8 cellular contexts compared by ENCODE assay signal in the genomic region with DNA sequence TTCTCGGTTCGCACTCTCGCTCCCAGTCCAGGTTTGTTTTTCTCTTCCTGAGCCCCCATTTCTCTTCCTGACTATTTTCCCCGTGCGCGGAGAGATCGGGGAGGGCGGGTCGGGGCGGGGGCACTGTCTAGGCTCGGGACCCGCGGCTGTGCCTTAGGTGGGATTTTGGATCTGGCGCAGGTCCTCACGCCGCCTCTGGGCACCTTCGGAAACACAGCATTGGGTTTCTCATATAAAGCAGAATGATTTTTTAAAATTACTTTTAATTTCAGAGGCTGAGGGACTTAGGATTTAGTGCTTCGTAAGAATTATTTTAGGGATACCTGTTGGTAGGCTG. TPM values are rescaled to one million over a fixed set of nuclear protein-coding genes. Genes with fewer than 3 reads are reported as not detected.
A peak's percentile ranks its signal among the peaks of the same experiment; 100 is the strongest.
DNase-seq lines count a peak whose midpoint lies in the region; ATAC-seq and TF ChIP-seq lines count a peak whose summit lies in the region.

No MANE protein-coding gene starts in this region.

- peaks cover 28% of the 10 kb centered on the region for H3K4me1 Mint-ChIP-seq in T-helper 17 cell

- 0 to 1% methylated on average over 18 of the region's 18 CpGs for WGBS in lung, 2 donors

- H3K4me1 ChIP-seq in lung (ENCODE audit: control insufficient read depth in 2 of 2, insufficient read depth in 2 of 2, low read length in 2 of 2), result peaks cover 0 to 7% of the 10 kb centered on the region in 2 donors

- DNase-seq in DMS114 treated with DMSO at 0.1 percent for 48 hours (lab: John Stamatoyannopoulos, UW; ENCODE audit: unreplicated experiment) (peak; percentile 2), T-helper 17 cell (peak in 2 of 3 donors; percentile 12 to 14), cardiac fibroblast (ENCODE audit: low read depth in 2 of 2) (peak; percentile 17 to 32), lung (ENCODE audit: low spot score) (no peak), NCI-H446 (lab: John Stamatoyannopoulos, UW) (no peak), NCI-H2029 treated with DMSO at 0.1 percent for 48 hours (lab: John Stamatoyannopoulos, UW) (no peak)
- peak; percentile 36 for DNase-seq in stimulated activated naive CD4-positive, alpha-beta T cell treated with Interleukin-2 at 50 U/mL for 16 hours (lab: John Stamatoyannopoulos, UW)

- peak overlapping the region; percentile 93 for H3K27ac Mint-ChIP-seq in T-helper 17 cell

- H3K27me3 ChIP-seq in lung (ENCODE audit: control insufficient read depth, insufficient read depth), result no peaks in the 10 kb centered on the region

- ATAC-seq in HG02852 (IDR thresholded peaks at IDR 0.05; ENCODE audit: unreplicated experiment) (peak; percentile 18), T-helper 17 cell (peak; percentile 57), lung (ENCODE audit: insufficient read depth, low FRiP score) (peak; percentile 2)

- peaks cover 2% of the 10 kb centered on the region for H3K36me3 Mint-ChIP-seq in T-helper 17 cell (ENCODE audit: low read depth)

- peaks cover 0 to 2% of the 10 kb centered on the region in 2 donors for H3K36me3 ChIP-seq in lung (ENCODE audit: control insufficient read depth in 2 of 2, insufficient read depth in 2 of 2, low read length in 2 of 2)

- H3K9me3 ChIP-seq in T-helper 17 cell (ENCODE audit: control insufficient read depth, low read length, poor library complexity, severe bottlenecking) (no peaks in the 10 kb centered on the region), lung (ENCODE audit: control insufficient read depth in 2 of 2, insufficient read depth in 1 of 2, low read length in 1 of 2) (no peaks in the 10 kb centered on the region)

- peak overlapping the region; percentile 94 for H3K4me3 Mint-ChIP-seq in T-helper 17 cell

- peak overlapping the region; percentile 85 to 98 for H3K27ac ChIP-seq in lung (ENCODE audit: low read depth in 1 of 2, low read length in 1 of 2)

- TF ChIP-seq CTCF in cardiac fibroblast (IDR thresholded peaks at IDR 0.05; ENCODE audit: low read depth, low read length) (peak; percentile 28), lung (IDR thresholded peaks at IDR 0.05; ENCODE audit: control extremely low read depth, extremely low read depth) (no peak)

- H3K27me3 Mint-ChIP-seq in T-helper 17 cell, result no peaks in the 10 kb centered on the region

- H3K4me3 ChIP-seq in cardiac fibroblast (replicated peaks in 1 of 2; ENCODE audit: low read depth in 2 of 2, low read length in 2 of 2) (peak overlapping the region; percentile 71 to 80), lung (peak overlapping the region; percentile 84)

RNA-seq across cellular contexts. Expression of gene STX11, which starts 0.3 kb away (rescaled TPM):
- total RNA-seq in T-helper 17 cell (10 to 100 TPM; 16.1 to 26.7 TPM), lung (10 to 100 TPM; 10.6 to 45.4 TPM)
- polyA plus RNA-seq in lung, result 10 to 100 TPM; 26.0 to 62.7 TPM

RNA-seq across cellular contexts. Expression of gene SF3B5, which starts 55.3 kb away (rescaled TPM):
- total RNA-seq in T-helper 17 cell (100 to 1,000 TPM; 143 to 175 TPM), lung (100 to 1,000 TPM in 1 of 2 donors, 10 to 100 TPM in 1; 36.3 to 155 TPM)
- 100 to 1,000 TPM; 170 to 251 TPM for polyA plus RNA-seq in lung

Comparison
In these comparisons a context has a peak if more than half of its experiments do, and no peak if none do; other contexts are left out.
1. DNase-seq: peak in DMS114 treated with DMSO at 0.1 percent for 48 hours (single experiment), T-helper 17 cell (2 of 3), cardiac fibroblast (2 of 2) and stimulated activated naive CD4-positive, alpha-beta T cell treated with Interleukin-2 at 50 U/mL for 16 hours (single experiment); none in lung (single experiment), NCI-H446 (0 of 2) and NCI-H2029 treated with DMSO at 0.1 percent for 48 hours (single experiment).
2. ATAC-seq: peak in every context shown above with its lines; median percentile 57 in T-helper 17 cell; 18 in HG02852; 2 in lung.